ENCODE assay signal across 12 cellular contexts in genomic region chr12:1115471-1116242, GRCh38.
A peak's percentile ranks its signal among the peaks of the same experiment; 100 is the strongest.
DNase-seq lines count a peak whose midpoint lies in the region; FAIRE-seq and TF ChIP-seq lines count a peak whose summit lies in the region.
"Had no signal": no experiment of that assay in that cellular context is flagged by ENCODE, and none has a peak within 500 bp of the region (broad histone marks: within the 10 kb centered on the region; RNA-seq: fewer than 3 reads in every experiment).

No MANE protein-coding gene starts in this region.

- peaks cover 33% of the 10 kb centered on the region for H3F3A ChIP-seq in PC-9 (ENCODE audit: insufficient read depth, low read depth)

- no peaks in the 10 kb centered on the region for H4K20me1 ChIP-seq in PC-9 (ENCODE audit: insufficient read depth)

- CTCF ChIA-PET in PC-9 (lab: Charles Lee), result interaction anchor here (0.6 to 0.7 kb wide), 2 partner anchors 15 to 435 kb away, joined by 4 to 5 read pairs; no protein-coding TSS in a partner anchor

- H3K36me3 ChIP-seq in PC-9 (ENCODE audit: low read depth), result no peaks in the 10 kb centered on the region
- peaks cover 0 to 32% (median 2%) of the 10 kb centered on the region in 3 donors for H3K36me3 ChIP-seq in esophagus squamous epithelium
- peaks cover 4% of the 10 kb centered on the region for H3K36me3 ChIP-seq in skeletal muscle satellite cell (ENCODE audit: insufficient read depth, low read length)
- H3K36me3 ChIP-seq in tibial artery, result peaks cover 0 to 14% (median 10%) of the 10 kb centered on the region in 3 donors

- no peaks in the 10 kb centered on the region for H3K9me3 ChIP-seq in PC-9 (ENCODE audit: insufficient read depth, low read depth)
- no peaks in the 10 kb centered on the region for H3K9me3 ChIP-seq in esophagus squamous epithelium
- H3K9me3 ChIP-seq in skeletal muscle satellite cell (replicated peaks; ENCODE audit: low read length), result no peaks in the 10 kb centered on the region
- no peaks in the 10 kb centered on the region for H3K9me3 ChIP-seq in tibial artery
- H3K9me3 ChIP-seq: esophagus muscularis mucosa, Peyer's patch had no signal

- peak overlapping the region; percentile 21; the same call in 1 of the 2 replicates for H3K4me3 ChIP-seq in PC-9
- H3K4me3 ChIP-seq in esophagus squamous epithelium, result no peak overlapping the region
- peak overlapping the region; percentile 44 for H3K4me3 ChIP-seq in skeletal muscle satellite cell (ENCODE audit: low read length)
- no peak overlapping the region for H3K4me3 ChIP-seq in tibial artery
- H3K4me3 ChIP-seq: esophagus muscularis mucosa, Peyer's patch had no signal

- no TSS peak for BruUV-seq in PC-9 (replicated peaks; lab: Mats Ljungman, UMichigan)

- no peak overlapping the region for H2AFZ ChIP-seq in PC-9

- FAIRE-seq in GM18507 (lab: Jason Lieb, UNC), result peak; percentile 46

- H3K27ac ChIP-seq in PC-9 (peak overlapping the region; percentile 88), esophagus squamous epithelium (peak overlapping the region; percentile 50 to 84 (median 70)), tibial artery (no peak overlapping the region)
- H3K27ac ChIP-seq: esophagus muscularis mucosa, Peyer's patch had no signal

- peak overlapping the region; percentile 50 for H3K9ac ChIP-seq in skeletal muscle satellite cell (ENCODE audit: low read depth, low read length)

- DNase-seq in GM18507 (ENCODE audit: extremely low spot score, insufficient read length, low read depth) (no peak), PC-9 (peak; percentile 60 to 87), esophagus squamous epithelium (lab: John Stamatoyannopoulos, UW) (no peak), tibial artery (no peak), NCI-H2029 (lab: John Stamatoyannopoulos, UW) (no peak)
- DNase-seq in central memory CD4-positive, alpha-beta T cell, result no peak
- DNase-seq: activated B cell treated with CpG ODN at 0.5 μM for 24 hours; activated naive CD4-positive, alpha-beta T cell treated with anti-CD3 and anti-CD28 coated beads, Interleukin-2, amount 10 ng/mL, durations not matched to agents 7 days and 5 days; NCI-H1694; Peyer's patch had no signal

- TF ChIP-seq CTCF in PC-9 (conservative IDR thresholded peaks at IDR 0.05), result no peak
- TF ChIP-seq CTCF in esophagus squamous epithelium (IDR thresholded peaks at IDR 0.05), result no peak
- TF ChIP-seq CTCF in tibial artery (IDR thresholded peaks at IDR 0.05), result no peak

- no peaks in the 10 kb centered on the region for H3K9me2 ChIP-seq in PC-9 (ENCODE audit: insufficient read depth)

- POLR2A ChIA-PET in PC-9 (lab: Charles Lee; ENCODE audit: unreplicated experiment), result interaction anchor here (0.6 to 0.7 kb wide), 3 partner anchors 72 to 476 kb away, joined by 3 to 8 read pairs (median 4); no protein-coding TSS in a partner anchor

- H3K4me2 ChIP-seq in PC-9, result peak overlapping the region; percentile 60
- H3K4me2 ChIP-seq in skeletal muscle satellite cell (ENCODE audit: low read length), result peak overlapping the region; percentile 78

- H3K4me1 ChIP-seq in PC-9 (replicated peaks; ENCODE audit: insufficient read depth) (peaks cover 50% of the 10 kb centered on the region), esophagus squamous epithelium (peaks cover 0 to 28% (median 4%) of the 10 kb centered on the region in 3 donors), skeletal muscle satellite cell (ENCODE audit: control insufficient read depth, insufficient read depth, low read length) (peaks cover 22% of the 10 kb centered on the region), tibial artery (no peaks in the 10 kb centered on the region)
- H3K4me1 ChIP-seq: Peyer's patch had no signal

- no peaks in the 10 kb centered on the region for H3K79me2 ChIP-seq in PC-9 (ENCODE audit: low read depth)

- H3K27me3 ChIP-seq in PC-9 (ENCODE audit: insufficient read depth, low read depth) (no peaks in the 10 kb centered on the region), esophagus squamous epithelium (no peaks in the 10 kb centered on the region), skeletal muscle satellite cell (ENCODE audit: control insufficient read depth, insufficient read depth, low read length) (no peaks in the 10 kb centered on the region), tibial artery (no peaks in the 10 kb centered on the region)
- H3K27me3 ChIP-seq: esophagus muscularis mucosa, Peyer's patch had no signal

- intact Hi-C loops in PC-9 (cut with micrococcal nuclease; ENCODE audit: unreplicated experiment), result loop anchor here (2.0 to 10.0 kb wide), 4 partner anchors 301 to 671 kb away; no protein-coding TSS in a partner anchor
- intact Hi-C loops in esophagus squamous epithelium (cut with DNase I), result loop anchor here (10.0 kb wide), 1 partner anchor 469 kb away; no protein-coding TSS in a partner anchor
- intact Hi-C loops in tibial artery (cut with DNase I; ENCODE audit: low total_unique reads), result loop anchor here (5.0 kb wide), 1 partner anchor 467 kb away; no protein-coding TSS in a partner anchor

- TF ChIP-seq POLR2A in esophagus squamous epithelium (IDR thresholded peaks at IDR 0.05), result no peak

- 31 to 37% methylated on average over 4 of the region's 4 CpGs for WGBS in esophagus squamous epithelium, 2 donors

Comparison
In these comparisons a context has a peak if more than half of its experiments do, and no peak if none do; other contexts are left out.
1. DNase-seq: peak in PC-9 (2 of 2); none in GM18507 (single experiment), esophagus squamous epithelium (single experiment), central memory CD4-positive, alpha-beta T cell (single experiment), tibial artery (0 of 2) and NCI-H2029 (single experiment).
2. H3K27ac ChIP-seq: peak in PC-9 (single experiment) and esophagus squamous epithelium (4 of 4); none in tibial artery (0 of 2).
3. H3K4me3 ChIP-seq: peak in PC-9 (single experiment) and skeletal muscle satellite cell (single experiment); none in esophagus squamous epithelium (0 of 4) and tibial artery (0 of 2).